ENCODE assay signal across 8 cellular contexts in the genomic region with DNA sequence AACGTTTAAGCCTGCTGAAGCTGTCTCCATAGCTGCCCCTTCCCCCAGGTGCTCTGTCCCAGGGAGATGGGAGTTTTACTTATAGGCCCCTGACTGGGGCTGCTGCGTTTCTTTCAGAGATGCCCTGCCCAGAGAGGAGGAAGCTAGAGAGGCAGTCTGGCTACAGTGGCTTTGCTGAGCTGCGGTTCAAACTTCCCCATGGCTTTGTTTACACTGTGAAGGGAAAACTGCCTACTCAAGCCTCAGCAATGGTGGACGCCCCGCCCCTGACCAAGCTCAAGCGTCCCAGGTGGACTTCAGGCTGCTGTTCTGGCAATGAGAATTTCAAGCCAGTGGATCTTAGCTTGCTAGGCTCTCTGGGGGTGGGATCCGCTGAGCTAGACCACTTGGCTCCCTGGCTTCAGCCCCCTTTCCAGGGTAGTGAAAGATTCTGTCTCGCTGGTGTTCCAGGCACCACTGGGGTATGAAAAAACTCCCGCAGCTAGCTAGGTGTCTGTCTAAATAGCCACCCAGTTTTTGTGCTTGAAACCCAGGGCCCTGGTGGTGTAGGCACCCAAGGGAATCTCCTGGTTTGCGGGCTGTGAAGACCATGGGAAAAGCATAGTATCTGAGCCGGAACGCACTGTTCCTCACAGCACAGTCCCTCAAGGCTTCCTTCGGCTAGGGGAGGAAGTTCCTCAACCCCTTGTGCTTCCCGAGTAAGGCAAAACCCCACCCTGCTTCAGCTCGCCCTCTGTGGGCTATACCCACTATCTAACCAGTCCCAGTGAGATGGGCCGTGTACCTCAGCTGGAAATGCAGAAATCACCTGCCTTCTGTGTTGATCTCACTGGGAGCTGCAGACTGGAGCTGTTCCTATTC.
DNase-seq lines count a peak whose midpoint lies in the region; ATAC-seq and TF ChIP-seq lines count a peak whose summit lies in the region.
"Not testable (repeated sequence)": the region's sequence is repeated elsewhere in the genome, so short reads cannot be mapped to it uniquely, and the experiment has no call there.

No MANE protein-coding gene starts in this region.

- not testable (repeated sequence) for H3K4me3 Mint-ChIP-seq in CD8-positive, alpha-beta memory T cell
- peak overlapping the region; percentile 63 for H3K4me3 Mint-ChIP-seq in dendritic cell treated with granulocyte-macrophage colony-stimulating factor and Interleukin-4, amounts not matched to agents 40 ng/mL and 50 ng/mL, for 4 days
- H3K4me3 Mint-ChIP-seq in stimulated activated naive B cell treated with anti-CD40 and anti-IgM and Interleukin-4, amounts not matched to agents 10 μg/mL and 1 μg/mL and 100 μg/mL, for 72 hours = peak overlapping the region in 1 of 2 donors; percentile 31

- peak overlapping the region; percentile 57 for H3K27ac ChIP-seq in CD8-positive, alpha-beta memory T cell (ENCODE audit: low read depth, low read length)
- not testable (repeated sequence) for H3K27ac ChIP-seq in MM.1S (ENCODE audit: low read length)
- peak overlapping the region; percentile 48 for H3K27ac ChIP-seq in left ventricle myocardium inferior (replicated peaks)
- peak overlapping the region in 1 of 2 donors; percentile 70 for H3K27ac ChIP-seq in lung (ENCODE audit: low read depth in 1 of 2, low read length in 1 of 2)

- not testable (repeated sequence) for TF ChIP-seq CTCF in MM.1S (IDR thresholded peaks at IDR 0.05; ENCODE audit: low read length); left ventricle myocardium inferior (IDR thresholded peaks at IDR 0.05; ENCODE audit: borderline replicate concordance); lung (IDR thresholded peaks at IDR 0.05; ENCODE audit: control extremely low read depth, extremely low read depth)

- WGBS in lung, 2 donors = 27 to 49% methylated on average over 16 of the region's 16 CpGs

- H4K20me1 ChIP-seq in MM.1S (ENCODE audit: insufficient read depth, low read length) = not testable (repeated sequence)

- not testable (repeated sequence) for H3K79me2 ChIP-seq in MM.1S (ENCODE audit: low read length)

- H3K4me1 ChIP-seq in CD8-positive, alpha-beta memory T cell (ENCODE audit: insufficient read depth, low read length); MM.1S (ENCODE audit: low read length); lung (ENCODE audit: control insufficient read depth in 2 of 2, insufficient read depth in 2 of 2, low read length in 2 of 2): not testable (repeated sequence)
- peaks cover 17% of the 10 kb centered on the region for H3K4me1 ChIP-seq in left ventricle myocardium inferior

- H3K36me3 ChIP-seq in CD8-positive, alpha-beta memory T cell (ENCODE audit: insufficient read depth, low read length); MM.1S (replicated peaks; ENCODE audit: insufficient read depth, low read length); left ventricle myocardium inferior; lung (ENCODE audit: control insufficient read depth in 2 of 2, insufficient read depth in 2 of 2, low read length in 2 of 2): not testable (repeated sequence)

- H3K27me3 ChIP-seq in CD8-positive, alpha-beta memory T cell (ENCODE audit: insufficient read depth, low read length, poor library complexity, severe bottlenecking) = peaks cover 12% of the 10 kb centered on the region
- not testable (repeated sequence) for H3K27me3 ChIP-seq in MM.1S (replicated peaks; ENCODE audit: insufficient read depth, low read length); left ventricle myocardium inferior (ENCODE audit: low read depth); lung (ENCODE audit: control insufficient read depth, insufficient read depth)

- not testable (repeated sequence) for DNase-seq in CD8-positive, alpha-beta memory T cell
- DNase-seq in MM.1S (peak; percentile 34), SIG-M5 treated with dmso at 0.1 percent for 504 hours (lab: John Stamatoyannopoulos, UW; ENCODE audit: unreplicated experiment) (peak; percentile 31), left ventricle myocardium inferior (peak; percentile 36), lung (ENCODE audit: low spot score) (peak; percentile 41), ureter (ENCODE audit: low spot score) (peak; percentile 48)
- DNase-seq in stimulated activated naive B cell treated with anti-CD40 and anti-IgM and Interleukin-4, amounts not matched to agents 10 μg/mL and 1 μg/mL and 100 μg/mL, for 72 hours = peak; percentile 2

- not testable (repeated sequence) for H3K36me3 Mint-ChIP-seq in CD8-positive, alpha-beta memory T cell; dendritic cell treated with granulocyte-macrophage colony-stimulating factor and Interleukin-4, amounts not matched to agents 40 ng/mL and 50 ng/mL, for 4 days (ENCODE audit: low read depth); stimulated activated naive B cell treated with anti-CD40 and anti-IgM and Interleukin-4, amounts not matched to agents 10 μg/mL and 1 μg/mL and 100 μg/mL, for 72 hours

- H3K9me3 ChIP-seq in CD8-positive, alpha-beta memory T cell (ENCODE audit: low read length); MM.1S (replicated peaks; ENCODE audit: insufficient read depth, low read length); lung (ENCODE audit: control insufficient read depth in 2 of 2, insufficient read depth in 1 of 2, low read length in 1 of 2): not testable (repeated sequence)
- peaks cover 17% of the 10 kb centered on the region for H3K9me3 ChIP-seq in left ventricle myocardium inferior (replicated peaks)

- not testable (repeated sequence) for H3K9ac ChIP-seq in MM.1S (ENCODE audit: low read length)

- H2AFZ ChIP-seq in MM.1S (ENCODE audit: low read length) = not testable (repeated sequence)

- H3K9me3 Mint-ChIP-seq in CD8-positive, alpha-beta memory T cell; stimulated activated naive B cell treated with anti-CD40 and anti-IgM and Interleukin-4, amounts not matched to agents 10 μg/mL and 1 μg/mL and 100 μg/mL, for 72 hours: not testable (repeated sequence)
- peaks cover 15% of the 10 kb centered on the region for H3K9me3 Mint-ChIP-seq in dendritic cell treated with granulocyte-macrophage colony-stimulating factor and Interleukin-4, amounts not matched to agents 40 ng/mL and 50 ng/mL, for 4 days

- POLR2A ChIA-PET in CD8-positive, alpha-beta memory T cell (lab: Charles Lee) = not testable (repeated sequence)

- peak; percentile 63 for ATAC-seq in lung (ENCODE audit: insufficient read depth, low FRiP score)
- peak; percentile 70 to 81 for ATAC-seq in stimulated activated naive B cell treated with anti-CD40 and anti-IgM and Interleukin-4, amounts not matched to agents 10 μg/mL and 1 μg/mL and 100 μg/mL, for 72 hours (replicated peaks)

- not testable (repeated sequence) for H3F3A ChIP-seq in MM.1S (ENCODE audit: insufficient read depth, low read length)

- not testable (repeated sequence) for H3K9me2 ChIP-seq in MM.1S (replicated peaks; ENCODE audit: insufficient read depth, low read length)

- not testable (repeated sequence) for H3K4me3 ChIP-seq in CD8-positive, alpha-beta memory T cell (ENCODE audit: low read length); MM.1S (ENCODE audit: low read length); left ventricle myocardium inferior; lung

- not testable (repeated sequence) for H3K27ac Mint-ChIP-seq in CD8-positive, alpha-beta memory T cell; stimulated activated naive B cell treated with anti-CD40 and anti-IgM and Interleukin-4, amounts not matched to agents 10 μg/mL and 1 μg/mL and 100 μg/mL, for 72 hours
- H3K27ac Mint-ChIP-seq in dendritic cell treated with granulocyte-macrophage colony-stimulating factor and Interleukin-4, amounts not matched to agents 40 ng/mL and 50 ng/mL, for 4 days = peak overlapping the region; percentile 94

- not testable (repeated sequence) for H3K4me1 Mint-ChIP-seq in CD8-positive, alpha-beta memory T cell; stimulated activated naive B cell treated with anti-CD40 and anti-IgM and Interleukin-4, amounts not matched to agents 10 μg/mL and 1 μg/mL and 100 μg/mL, for 72 hours
- peaks cover 68% of the 10 kb centered on the region for H3K4me1 Mint-ChIP-seq in dendritic cell treated with granulocyte-macrophage colony-stimulating factor and Interleukin-4, amounts not matched to agents 40 ng/mL and 50 ng/mL, for 4 days (ENCODE audit: low read depth)

- peaks cover 26 to 52% of the 10 kb centered on the region in 2 donors for H3K27me3 Mint-ChIP-seq in CD8-positive, alpha-beta memory T cell
- not testable (repeated sequence) for H3K27me3 Mint-ChIP-seq in dendritic cell treated with granulocyte-macrophage colony-stimulating factor and Interleukin-4, amounts not matched to agents 40 ng/mL and 50 ng/mL, for 4 days
- H3K27me3 Mint-ChIP-seq in stimulated activated naive B cell treated with anti-CD40 and anti-IgM and Interleukin-4, amounts not matched to agents 10 μg/mL and 1 μg/mL and 100 μg/mL, for 72 hours = peaks cover 32 to 46% of the 10 kb centered on the region in 2 donors

- CTCF ChIA-PET in CD8-positive, alpha-beta memory T cell (lab: Charles Lee) = not testable (repeated sequence)

- intact Hi-C loops in dendritic cell treated with granulocyte-macrophage colony-stimulating factor and Interleukin-4, amounts not matched to agents 40 ng/mL and 50 ng/mL, for 4 days (cut with micrococcal nuclease) = loop anchor here (5.0 kb wide), 2 partner anchors 72 to 297 kb away; no protein-coding TSS in a partner anchor
- intact Hi-C loops in left ventricle myocardium inferior (cut with micrococcal nuclease) = loop anchor here (5.0 to 10.0 kb wide), 3 partner anchors 172 to 365 kb away; no protein-coding TSS in a partner anchor

- H3K4me2 ChIP-seq in MM.1S (ENCODE audit: low read depth, low read length) = not testable (repeated sequence)
